ENCODE assay signal across 8 cellular contexts in genomic region chr17:48074322-48075054, GRCh38. TPM values are rescaled to one million over a fixed set of nuclear protein-coding genes. Genes with fewer than 3 reads are reported as not detected.
DNase-seq lines count a peak whose midpoint lies in the region; ATAC-seq lines count a peak whose summit lies in the region.

No MANE protein-coding gene starts in this region.

- DNase-seq in AG08395 (ENCODE audit: low spot score) (peak; percentile 69), GM19240 (ENCODE audit: insufficient read length, low spot score) (peak; percentile 26), NCI-H510A (lab: John Stamatoyannopoulos, UW) (peak; percentile 24), mesendoderm (peak; percentile 75)
- peak; percentile 80 to 84 for DNase-seq in activated CD4-positive, alpha-beta T cell treated with anti-CD3 and anti-CD28 coated beads, Interleukin-2, amount 50 U/mL, for 48 hours
- peak; percentile 23 to 28 for DNase-seq in stimulated activated CD8-positive, alpha-beta memory T cell treated with anti-CD3 and anti-CD28 coated beads, Interleukin-15, amount 100 ng/mL, for 48 hours (ENCODE audit: low read depth in 2 of 2)

- no peaks in the 10 kb centered on the region for H3K27me3 ChIP-seq in ectodermal cell (ENCODE audit: control insufficient read depth, insufficient read depth, low read length, poor library complexity, severe bottlenecking)
- H3K27me3 ChIP-seq in mesendoderm (ENCODE audit: insufficient read depth, low read length, poor library complexity): no peaks in the 10 kb centered on the region

- H3K9ac ChIP-seq in mesendoderm (ENCODE audit: low read length): no peak overlapping the region

- H3K27ac ChIP-seq in ectodermal cell (ENCODE audit: insufficient read depth, low read depth, low read length, poor library complexity, severe bottlenecking) (peak overlapping the region; percentile 33), mesendoderm (ENCODE audit: low read depth, low read length) (no peak overlapping the region)

- no peak overlapping the region for H3K56ac ChIP-seq in mesendoderm (ENCODE audit: low read length)

- H3K4me3 ChIP-seq in ectodermal cell (ENCODE audit: insufficient read depth, low read depth, low read length): no peak overlapping the region
- H3K4me3 ChIP-seq in mesendoderm (ENCODE audit: low read length): no peak overlapping the region

- H4K8ac ChIP-seq in mesendoderm (ENCODE audit: low read depth, low read length): no peak overlapping the region

- no peak overlapping the region for H3K18ac ChIP-seq in mesendoderm (ENCODE audit: low read length)

- H3K4ac ChIP-seq in mesendoderm (ENCODE audit: low read depth, low read length): no peak overlapping the region

- no peaks in the 10 kb centered on the region for H3K9me3 ChIP-seq in ectodermal cell (ENCODE audit: control insufficient read depth, low read length)

- H3K4me1 ChIP-seq in ectodermal cell (ENCODE audit: control insufficient read depth, insufficient read depth, low read length): no peaks in the 10 kb centered on the region
- no peaks in the 10 kb centered on the region for H3K4me1 ChIP-seq in mesendoderm (ENCODE audit: control insufficient read depth, low read depth, low read length)

- no peak overlapping the region for H2BK120ac ChIP-seq in mesendoderm (ENCODE audit: low read depth, low read length)

- no peak for ATAC-seq in GM19467 (IDR thresholded peaks at IDR 0.05; ENCODE audit: unreplicated experiment)

- H3K36me3 ChIP-seq in ectodermal cell (ENCODE audit: control insufficient read depth, insufficient read depth, low read length): peaks cover 32% of the 10 kb centered on the region
- H3K36me3 ChIP-seq in mesendoderm (ENCODE audit: control insufficient read depth, insufficient read depth, low read length): peaks cover 5% of the 10 kb centered on the region

- H4K5ac ChIP-seq in mesendoderm (ENCODE audit: low read length): no peak overlapping the region

- no peak overlapping the region for H3K4me2 ChIP-seq in mesendoderm (ENCODE audit: low read length)

- H2AK5ac ChIP-seq in mesendoderm (ENCODE audit: low read length): no peak overlapping the region

- H2BK15ac ChIP-seq in mesendoderm (replicated peaks; ENCODE audit: low read depth): no peak overlapping the region

- WGBS in ectodermal cell, 2 experiments: 94 to 95% methylated on average over 4 of the region's 4 CpGs
- WGBS in mesendoderm (ENCODE audit: extremely low coverage, insufficient coverage, low lambda C conversion rate): no CpG with 5 or more reads among the region's 4 CpGs

- no peak overlapping the region for H2BK5ac ChIP-seq in mesendoderm (ENCODE audit: low read length)

- H3K23ac ChIP-seq in mesendoderm (ENCODE audit: low read length): no peak overlapping the region

- H3K79me1 ChIP-seq in mesendoderm (ENCODE audit: low read length): no peaks in the 10 kb centered on the region

- peaks cover 7% of the 10 kb centered on the region for H3K79me2 ChIP-seq in mesendoderm (ENCODE audit: control insufficient read depth, insufficient read depth, low read length)

RNA-seq across cellular contexts. Expression of gene NFE2L1, which starts 26.3 kb away (rescaled TPM):
- polyA plus RNA-seq in ectodermal cell (2013, experiment 1 of 4): 140 TPM
- 152 TPM for polyA plus RNA-seq in ectodermal cell (2013, experiment 2 of 4)
- polyA plus RNA-seq in ectodermal cell (2013, experiment 3 of 4): 101 TPM
- polyA plus RNA-seq in ectodermal cell (2013, experiment 4 of 4): 109 TPM
- polyA plus RNA-seq in mesendoderm (2013, experiment 1 of 2): 110 TPM
- 112 TPM for polyA plus RNA-seq in mesendoderm (2013, experiment 2 of 2)

RNA-seq across cellular contexts. Expression of gene CBX1, which starts 26.8 kb away (rescaled TPM):
- polyA plus RNA-seq in ectodermal cell (2013, experiment 1 of 4): 275 TPM
- polyA plus RNA-seq in ectodermal cell (2013, experiment 2 of 4): 281 TPM
- 228 TPM for polyA plus RNA-seq in ectodermal cell (2013, experiment 3 of 4)
- polyA plus RNA-seq in ectodermal cell (2013, experiment 4 of 4): 252 TPM
- 127 TPM for polyA plus RNA-seq in mesendoderm (2013, experiment 1 of 2)
- polyA plus RNA-seq in mesendoderm (2013, experiment 2 of 2): 125 TPM

RNA-seq across cellular contexts. Expression of gene SNX11, which starts 33.1 kb away (rescaled TPM):
- 26.1 TPM for polyA plus RNA-seq in ectodermal cell (2013, experiment 1 of 4)
- polyA plus RNA-seq in ectodermal cell (2013, experiment 2 of 4): 26.5 TPM
- 19.6 TPM for polyA plus RNA-seq in ectodermal cell (2013, experiment 3 of 4)
- 23.3 TPM for polyA plus RNA-seq in ectodermal cell (2013, experiment 4 of 4)
- 10.0 TPM for polyA plus RNA-seq in mesendoderm (2013, experiment 1 of 2)
- 10.2 TPM for polyA plus RNA-seq in mesendoderm (2013, experiment 2 of 2)

RNA-seq across cellular contexts. Expression of gene COPZ2, which starts 36.9 kb away (rescaled TPM):
- 1.5 TPM for polyA plus RNA-seq in ectodermal cell (2013, experiment 1 of 4)
- polyA plus RNA-seq in ectodermal cell (2013, experiment 2 of 4): 0.69 TPM
- polyA plus RNA-seq in ectodermal cell (2013, experiment 3 of 4): 0.96 TPM
- 2.1 TPM for polyA plus RNA-seq in ectodermal cell (2013, experiment 4 of 4)
- polyA plus RNA-seq in mesendoderm (2013, experiment 1 of 2): 0.07 TPM
- 0.08 TPM for polyA plus RNA-seq in mesendoderm (2013, experiment 2 of 2)

Comparison
In these comparisons a context has a peak if more than half of its experiments do, and no peak if none do; other contexts are left out.
1. DNase-seq: peak in every context shown above with its lines; median percentile 82 in activated CD4-positive, alpha-beta T cell treated with anti-CD3 and anti-CD28 coated beads, Interleukin-2, amount 50 U/mL, for 48 hours; 75 in mesendoderm; 69 in AG08395; 26 in GM19240; 26 in stimulated activated CD8-positive, alpha-beta memory T cell treated with anti-CD3 and anti-CD28 coated beads, Interleukin-15, amount 100 ng/mL, for 48 hours; 24 in NCI-H510A.